In genomic region chr17:31312223-31312622, GRCh38 we compare ENCODE assay signal across 10 cellular contexts. TPM values are rescaled to one million over a fixed set of nuclear protein-coding genes. Genes with fewer than 3 reads are reported as not detected.
DNase-seq lines count a peak whose midpoint lies in the region; ATAC-seq and TF ChIP-seq lines count a peak whose summit lies in the region.
"Not testable (repeated sequence)": the region's sequence is repeated elsewhere in the genome, so short reads cannot be mapped to it uniquely, and the experiment has no call there.
"Had no signal": no experiment of that assay in that cellular context is flagged by ENCODE, and none has a peak within 500 bp of the region (broad histone marks: within the 10 kb centered on the region; RNA-seq: fewer than 3 reads in every experiment).

No MANE protein-coding gene starts in this region.

- H3K4me3 Mint-ChIP-seq in CD4-positive, CD25-positive, alpha-beta regulatory T cell: peak overlapping the region; percentile 92 to 98 (median 92)
- H3K4me3 Mint-ChIP-seq in IgD-negative memory B cell: peak overlapping the region; percentile 82 to 99 (median 96)
- peak overlapping the region; percentile 84 for H3K4me3 Mint-ChIP-seq in activated CD4-positive, alpha-beta memory T cell treated with anti-CD3 and anti-CD28 coated beads for 36 hours
- H3K4me3 Mint-ChIP-seq in effector memory CD8-positive, alpha-beta T cell: peak overlapping the region; percentile 83 to 95
- H3K4me3 Mint-ChIP-seq in natural killer cell treated with Interleukin-12 subunit alpha and Interleukin-12 subunit beta and Interleukin-15 and Interleukin-18, amount 100 ng/mL, for 72 hours: peak overlapping the region; percentile 79
- H3K4me3 Mint-ChIP-seq in stimulated activated naive CD8-positive, alpha-beta T cell treated with anti-CD3 and anti-CD28 coated beads, Interleukin-15, Interleukin-2, amounts not matched to agents 100 ng/mL and 50 ng/mL, for 24 hours: peak overlapping the region; percentile 80

- CTCF ChIA-PET in activated CD4-positive, alpha-beta memory T cell treated with anti-CD3 and anti-CD28 coated beads for 36 hours (lab: Charles Lee): interaction anchor here (1.8 kb wide), 1 partner anchor 9 kb away, joined by 6 read pairs; the partner anchor contains the start of gene EVI2A

- peak in 1 of 3 donors; percentile 49 for DNase-seq in CD4-positive, CD25-positive, alpha-beta regulatory T cell
- not testable (repeated sequence) for DNase-seq in RWPE2 (ENCODE audit: low spot score); effector memory CD8-positive, alpha-beta T cell; natural killer cell treated with Interleukin-12 subunit alpha and Interleukin-12 subunit beta and Interleukin-15 and Interleukin-18, amount 100 ng/mL, for 72 hours (ENCODE audit: low spot score)
- peak; percentile 56 for DNase-seq in activated CD4-positive, alpha-beta memory T cell treated with anti-CD3 and anti-CD28 coated beads for 36 hours
- DNase-seq in activated naive CD4-positive, alpha-beta T cell treated with Interleukin-2 at 50 U/mL for 16 hours: peak; percentile 44

- ATAC-seq in CD4-positive, CD25-positive, alpha-beta regulatory T cell (ENCODE audit: low read depth in 2 of 2); RWPE2 (ENCODE audit: low read depth); effector memory CD8-positive, alpha-beta T cell (replicated peaks); natural killer cell treated with Interleukin-12 subunit alpha and Interleukin-12 subunit beta and Interleukin-15 and Interleukin-18, amount 100 ng/mL, for 72 hours: not testable (repeated sequence)

- H3K27ac ChIP-seq in CD4-positive, CD25-positive, alpha-beta regulatory T cell (ENCODE audit: insufficient read depth, low read length, poor library complexity, severe bottlenecking): peak overlapping the region; percentile 92
- peak overlapping the region; percentile 89 for H3K27ac ChIP-seq in RWPE2 (ENCODE audit: poor library complexity, severe bottlenecking)

- peak overlapping the region; percentile 99 for H3K4me3 ChIP-seq in CD4-positive, CD25-positive, alpha-beta regulatory T cell (ENCODE audit: low read depth, low read length)
- not testable (repeated sequence) for H3K4me3 ChIP-seq in RWPE2 (ENCODE audit: severe bottlenecking)

- H3K36me3 ChIP-seq in CD4-positive, CD25-positive, alpha-beta regulatory T cell (ENCODE audit: control insufficient read depth, insufficient read depth, low read length): not testable (repeated sequence)
- H3K36me3 ChIP-seq in RWPE2 (ENCODE audit: low read depth): 0 out of 2 replicates have a peak, but pooled peaks cover 12% of the 10 kb centered on the region

- H3K4me1 ChIP-seq in CD4-positive, CD25-positive, alpha-beta regulatory T cell (ENCODE audit: control insufficient read depth, insufficient read depth, low read length, poor library complexity, severe bottlenecking): peaks cover 73% of the 10 kb centered on the region
- peaks cover 26% of the 10 kb centered on the region for H3K4me1 ChIP-seq in RWPE2 (ENCODE audit: insufficient read depth, poor library complexity, severe bottlenecking)

- peaks cover 10% of the 10 kb centered on the region for H3K36me3 Mint-ChIP-seq in CD4-positive, CD25-positive, alpha-beta regulatory T cell
- not testable (repeated sequence) for H3K36me3 Mint-ChIP-seq in IgD-negative memory B cell; activated CD4-positive, alpha-beta memory T cell treated with anti-CD3 and anti-CD28 coated beads for 36 hours; natural killer cell treated with Interleukin-12 subunit alpha and Interleukin-12 subunit beta and Interleukin-15 and Interleukin-18, amount 100 ng/mL, for 72 hours
- peaks cover 22% of the 10 kb centered on the region for H3K36me3 Mint-ChIP-seq in effector memory CD8-positive, alpha-beta T cell (ENCODE audit: insufficient read depth)
- peaks cover 24% of the 10 kb centered on the region for H3K36me3 Mint-ChIP-seq in stimulated activated naive CD8-positive, alpha-beta T cell treated with anti-CD3 and anti-CD28 coated beads, Interleukin-15, Interleukin-2, amounts not matched to agents 100 ng/mL and 50 ng/mL, for 24 hours (ENCODE audit: low read depth)

- peak overlapping the region; percentile 96 to 100 (median 97) for H3K27ac Mint-ChIP-seq in CD4-positive, CD25-positive, alpha-beta regulatory T cell
- peak overlapping the region; percentile 59 to 96 (median 86) for H3K27ac Mint-ChIP-seq in IgD-negative memory B cell
- H3K27ac Mint-ChIP-seq in activated CD4-positive, alpha-beta memory T cell treated with anti-CD3 and anti-CD28 coated beads for 36 hours: peak overlapping the region; percentile 92
- H3K27ac Mint-ChIP-seq in effector memory CD8-positive, alpha-beta T cell: peak overlapping the region; percentile 80 to 92
- peak overlapping the region; percentile 90 to 93 for H3K27ac Mint-ChIP-seq in natural killer cell treated with Interleukin-12 subunit alpha and Interleukin-12 subunit beta and Interleukin-15 and Interleukin-18, amount 100 ng/mL, for 72 hours
- H3K27ac Mint-ChIP-seq in stimulated activated naive CD8-positive, alpha-beta T cell treated with anti-CD3 and anti-CD28 coated beads, Interleukin-15, Interleukin-2, amounts not matched to agents 100 ng/mL and 50 ng/mL, for 24 hours: peak overlapping the region; percentile 94

- POLR2A ChIA-PET in activated CD4-positive, alpha-beta memory T cell treated with anti-CD3 and anti-CD28 coated beads for 36 hours (lab: Charles Lee): interaction anchor here (4.5 kb wide), 1 partner anchor 7 kb away, joined by 106 read pairs; the partner anchor contains the start of gene EVI2A

- H3K9me3 Mint-ChIP-seq in CD4-positive, CD25-positive, alpha-beta regulatory T cell; IgD-negative memory B cell; activated CD4-positive, alpha-beta memory T cell treated with anti-CD3 and anti-CD28 coated beads for 36 hours; effector memory CD8-positive, alpha-beta T cell; natural killer cell treated with Interleukin-12 subunit alpha and Interleukin-12 subunit beta and Interleukin-15 and Interleukin-18, amount 100 ng/mL, for 72 hours; stimulated activated naive CD8-positive, alpha-beta T cell treated with anti-CD3 and anti-CD28 coated beads, Interleukin-15, Interleukin-2, amounts not matched to agents 100 ng/mL and 50 ng/mL, for 24 hours: not testable (repeated sequence)

- TF ChIP-seq CTCF in RWPE2 (IDR thresholded peaks at IDR 0.05; ENCODE audit: poor library complexity, severe bottlenecking): not testable (repeated sequence)

- H3K27me3 Mint-ChIP-seq in CD4-positive, CD25-positive, alpha-beta regulatory T cell; IgD-negative memory B cell; activated CD4-positive, alpha-beta memory T cell treated with anti-CD3 and anti-CD28 coated beads for 36 hours; effector memory CD8-positive, alpha-beta T cell; natural killer cell treated with Interleukin-12 subunit alpha and Interleukin-12 subunit beta and Interleukin-15 and Interleukin-18, amount 100 ng/mL, for 72 hours; stimulated activated naive CD8-positive, alpha-beta T cell treated with anti-CD3 and anti-CD28 coated beads, Interleukin-15, Interleukin-2, amounts not matched to agents 100 ng/mL and 50 ng/mL, for 24 hours: not testable (repeated sequence)

- H3K27me3 ChIP-seq in CD4-positive, CD25-positive, alpha-beta regulatory T cell (ENCODE audit: control insufficient read depth, insufficient read depth, low read length); RWPE2 (ENCODE audit: insufficient read depth, poor library complexity, severe bottlenecking): not testable (repeated sequence)

- intact Hi-C loops in activated CD4-positive, alpha-beta memory T cell treated with anti-CD3 and anti-CD28 coated beads for 36 hours (cut with micrococcal nuclease): loop anchor here (5.0 kb wide), 1 partner anchor 340 kb away; the partner anchor contains the start of gene RNF135

- H3K9me3 ChIP-seq in CD4-positive, CD25-positive, alpha-beta regulatory T cell (ENCODE audit: control insufficient read depth in 2 of 2, low read length in 2 of 2); RWPE2 (ENCODE audit: severe bottlenecking): not testable (repeated sequence)

- H3K4me1 Mint-ChIP-seq in CD4-positive, CD25-positive, alpha-beta regulatory T cell: peaks cover 13 to 58% (median 39%) of the 10 kb centered on the region in 4 donors
- H3K4me1 Mint-ChIP-seq in IgD-negative memory B cell: peaks cover 27 to 38% (median 33%) of the 10 kb centered on the region in 3 donors
- H3K4me1 Mint-ChIP-seq in activated CD4-positive, alpha-beta memory T cell treated with anti-CD3 and anti-CD28 coated beads for 36 hours (ENCODE audit: low read depth): peaks cover 55% of the 10 kb centered on the region
- H3K4me1 Mint-ChIP-seq in effector memory CD8-positive, alpha-beta T cell (ENCODE audit: low read depth in 2 of 2): peaks cover 33 to 61% of the 10 kb centered on the region in 2 donors
- peaks cover 34 to 60% of the 10 kb centered on the region in 2 donors for H3K4me1 Mint-ChIP-seq in natural killer cell treated with Interleukin-12 subunit alpha and Interleukin-12 subunit beta and Interleukin-15 and Interleukin-18, amount 100 ng/mL, for 72 hours (ENCODE audit: low read depth in 2 of 2)
- H3K4me1 Mint-ChIP-seq in stimulated activated naive CD8-positive, alpha-beta T cell treated with anti-CD3 and anti-CD28 coated beads, Interleukin-15, Interleukin-2, amounts not matched to agents 100 ng/mL and 50 ng/mL, for 24 hours (ENCODE audit: low read depth): peaks cover 76% of the 10 kb centered on the region

RNA-seq across cellular contexts. Expression of gene EVI2B, which starts 1.6 kb away (rescaled TPM):
- 132 TPM for total RNA-seq in CD4-positive, CD25-positive, alpha-beta regulatory T cell
- 100 to 1,000 TPM in 3 of 4 donors, 10 to 100 TPM in 1; 83.8 to 106 (median 102) TPM for polyA plus RNA-seq in CD4-positive, CD25-positive, alpha-beta regulatory T cell
- 192 TPM for polyA plus RNA-seq in IgD-negative memory B cell
- 10 to 100 TPM; 14.1 to 15.9 TPM for total RNA-seq in activated CD4-positive, alpha-beta memory T cell treated with anti-CD3 and anti-CD28 coated beads for 36 hours
- total RNA-seq in natural killer cell treated with Interleukin-12 subunit alpha and Interleukin-12 subunit beta and Interleukin-15 and Interleukin-18, amount 100 ng/mL, for 72 hours: 10 to 100 TPM; 16.3 to 28.0 TPM

RNA-seq across cellular contexts. Expression of gene EVI2A, which starts 9.2 kb away (rescaled TPM):
- total RNA-seq in CD4-positive, CD25-positive, alpha-beta regulatory T cell: 77.4 TPM
- 100 to 1,000 TPM in 1 of 4 donors, 10 to 100 TPM in 3; 47.5 to 111 (median 64.7) TPM for polyA plus RNA-seq in CD4-positive, CD25-positive, alpha-beta regulatory T cell
- polyA plus RNA-seq in IgD-negative memory B cell: 30.2 TPM
- total RNA-seq in activated CD4-positive, alpha-beta memory T cell treated with anti-CD3 and anti-CD28 coated beads for 36 hours: 10 to 100 TPM; 24.5 to 25.5 TPM
- 10 to 100 TPM in 1 of 2 donors, 1 to 10 TPM in 1; 6.2 to 13.8 TPM for total RNA-seq in natural killer cell treated with Interleukin-12 subunit alpha and Interleukin-12 subunit beta and Interleukin-15 and Interleukin-18, amount 100 ng/mL, for 72 hours
- total RNA-seq: A673 had no signal

RNA-seq across cellular contexts. Expression of gene OMG, which starts 15.2 kb away (rescaled TPM):
- total RNA-seq in CD4-positive, CD25-positive, alpha-beta regulatory T cell: 1.3 TPM
- polyA plus RNA-seq in CD4-positive, CD25-positive, alpha-beta regulatory T cell: under 1 TPM in 2 of 4 donors, not detected in 2; 0.15 to 0.33 TPM
- not detected for polyA plus RNA-seq in IgD-negative memory B cell
- total RNA-seq in activated CD4-positive, alpha-beta memory T cell treated with anti-CD3 and anti-CD28 coated beads for 36 hours: under 1 TPM; 0.15 to 0.19 TPM
- total RNA-seq in natural killer cell treated with Interleukin-12 subunit alpha and Interleukin-12 subunit beta and Interleukin-15 and Interleukin-18, amount 100 ng/mL, for 72 hours: 1 to 10 TPM in 1 of 2 donors, under 1 TPM in 1; 0.48 to 1.4 TPM
- total RNA-seq: A673, K562 had no signal
